17 cellular contexts compared by ENCODE assay signal in the genomic region with DNA sequence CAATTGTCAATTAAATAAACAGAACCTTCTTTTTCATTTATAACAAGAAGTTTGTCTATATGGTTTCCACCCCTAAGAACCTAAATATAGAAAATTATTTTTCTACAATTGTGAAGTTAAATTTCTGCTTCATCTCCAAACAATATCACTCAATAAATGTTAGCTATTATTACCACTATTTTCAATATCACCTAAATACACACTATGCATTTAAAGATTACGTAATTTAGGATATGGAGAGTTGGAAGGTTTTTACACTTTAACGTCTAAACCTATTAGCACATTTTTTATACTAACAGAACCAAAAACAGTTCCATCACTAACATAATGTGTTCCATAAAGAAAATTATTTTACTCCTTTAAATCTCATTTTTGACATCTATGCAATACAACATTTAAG. TPM values are rescaled to one million over a fixed set of nuclear protein-coding genes. Genes with fewer than 3 reads are reported as not detected.
A peak's percentile ranks its signal among the peaks of the same experiment; 100 is the strongest.
DNase-seq lines count a peak whose midpoint lies in the region; ATAC-seq, FAIRE-seq and TF ChIP-seq lines count a peak whose summit lies in the region.
"Had no signal": no experiment of that assay in that cellular context is flagged by ENCODE, and none has a peak within 500 bp of the region (broad histone marks: within the 10 kb centered on the region; RNA-seq: fewer than 3 reads in every experiment).

No MANE protein-coding gene starts in this region.

- H3K79me2 ChIP-seq in smooth muscle cell (ENCODE audit: low read depth) = peaks cover 100% of the 10 kb centered on the region

- H3K9me3 ChIP-seq in SK-N-MC (ENCODE audit: low read depth, low read length) (peaks cover 2% of the 10 kb centered on the region; the same call in 1 of the 2 replicates), pancreas (no peaks in the 10 kb centered on the region), smooth muscle cell (replicated peaks; ENCODE audit: low read depth) (no peaks in the 10 kb centered on the region)
- H3K9me3 ChIP-seq: Caco-2 had no signal

- H3K9ac ChIP-seq in SK-N-MC (ENCODE audit: insufficient read length) (no peak overlapping the region), smooth muscle cell (ENCODE audit: low read depth) (no peak overlapping the region)

- TF ChIP-seq CTCF in D721Med (IDR thresholded peaks at IDR 0.05; ENCODE audit: insufficient read depth, missing control alignments) (no peak), pancreas (IDR thresholded peaks at IDR 0.05) (no peak), smooth muscle cell (IDR thresholded peaks at IDR 0.05; ENCODE audit: borderline replicate concordance, insufficient read depth, poor library complexity, severe bottlenecking) (no peak)

- FAIRE-seq in D721Med (lab: Jason Lieb, UNC) (peak; percentile 72), pancreas (lab: Jason Lieb, UNC) (peak; percentile 53)

- no peak for DNase-seq in D721Med (ENCODE audit: insufficient read length, low spot score)
- no peak for DNase-seq in SK-N-MC (ENCODE audit: low read depth, low spot score)
- DNase-seq in pancreas = no peak
- no peak for DNase-seq in smooth muscle cell (lab: John Stamatoyannopoulos, UW; ENCODE audit: unreplicated experiment)
- DNase-seq in cerebellar cortex (ENCODE audit: low spot score) = no peak
- DNase-seq in NAMALWA (ENCODE audit: low spot score) = no peak
- DNase-seq in NCI-H1436 (lab: John Stamatoyannopoulos, UW) = no peak
- DNase-seq: AML-193; Caco-2; CD4-positive, alpha-beta T cell; DMS153; DMS79; GDM1; HCEC 1CT had no signal

- 71 to 84% methylated on average over 2 of the region's 2 CpGs for WGBS in pancreas, 2 donors
- 94% methylated on average over 2 of the region's 2 CpGs for WGBS in smooth muscle cell (ENCODE audit: low lambda C conversion rate)

- no peaks in the 10 kb centered on the region for H3F3A ChIP-seq in smooth muscle cell (ENCODE audit: low read depth)

- H3K4me3 ChIP-seq in SK-N-MC (no peak overlapping the region), pancreas (no peak overlapping the region), smooth muscle cell (no peak overlapping the region)
- H3K4me3 ChIP-seq: GM23338 had no signal

- no peak overlapping the region for H2AFZ ChIP-seq in smooth muscle cell (ENCODE audit: low read depth)
- H2AFZ ChIP-seq: GM23338 had no signal

- H3K4me1 ChIP-seq in pancreas = peaks cover 0 to 10% (median 4%) of the 10 kb centered on the region in 3 donors
- peaks cover 3% of the 10 kb centered on the region for H3K4me1 ChIP-seq in smooth muscle cell (ENCODE audit: low read depth)

- H3K36me3 ChIP-seq in SK-N-MC (ENCODE audit: insufficient read depth, low read length) (no peaks in the 10 kb centered on the region; the same call in 1 of the 2 replicates), pancreas (no peaks in the 10 kb centered on the region), smooth muscle cell (ENCODE audit: low read depth) (no peaks in the 10 kb centered on the region)

- H3K27ac ChIP-seq in SK-N-MC (peak overlapping the region; percentile 29; the same call in 1 of the 2 replicates), pancreas (no peak overlapping the region), smooth muscle cell (ENCODE audit: low read depth) (peak overlapping the region; percentile 36)
- H3K27ac ChIP-seq: C4-2B, HL-60 had no signal

- H3K27me3 ChIP-seq in pancreas (no peaks in the 10 kb centered on the region), smooth muscle cell (ENCODE audit: low read depth) (no peaks in the 10 kb centered on the region)

- intact Hi-C loops in pancreas (cut with DNase I) = no loop called here

- peaks cover 77% of the 10 kb centered on the region for H4K20me1 ChIP-seq in smooth muscle cell (ENCODE audit: low read depth)

- no peak overlapping the region for H3K4me2 ChIP-seq in smooth muscle cell
- H3K4me2 ChIP-seq: GM23338 had no signal

- ATAC-seq in pancreas = no peak
- ATAC-seq: GM23338 had no signal

RNA-seq across cellular contexts. Expression of a gene that starts 48.0 kb away (rescaled TPM):
- total RNA-seq in pancreas (10 to 100 TPM; 11.0 to 21.5 (median 14.0) TPM), smooth muscle cell (45.5 and 56.2 TPM in 2 replicates)
- polyA plus RNA-seq in pancreas (1 to 10 TPM; 3.5 to 6.3 TPM), smooth muscle cell (27.2 and 42.4 TPM in 2 replicates)

Comparison
In these comparisons a context has a peak if more than half of its experiments do, and no peak if none do; other contexts are left out.
1. H3K27ac ChIP-seq: peak in SK-N-MC (single experiment) and smooth muscle cell (single experiment); none in pancreas (0 of 4).